ENCODE assay signal across 16 cellular contexts in genomic region chr11:18590573-18590972, GRCh38. TPM values are rescaled to one million over a fixed set of nuclear protein-coding genes. Genes with fewer than 3 reads are reported as not detected.
DNase-seq lines count a peak whose midpoint lies in the region; ATAC-seq and TF ChIP-seq lines count a peak whose summit lies in the region.
"Had no signal": no experiment of that assay in that cellular context is flagged by ENCODE, and none has a peak within 500 bp of the region (broad histone marks: within the 10 kb centered on the region; RNA-seq: fewer than 3 reads in every experiment).

No MANE protein-coding gene starts in this region.

- H3K4me3 Mint-ChIP-seq in CD4-positive, alpha-beta memory T cell: peak overlapping the region in 4 of 8 donors; percentile 2 to 54 (median 31)
- H3K4me3 Mint-ChIP-seq: CD8-positive, alpha-beta T cell had no signal

- H3K4me1 ChIP-seq in BLaER1 (peaks cover 34% of the 10 kb centered on the region), Panc1 (ENCODE audit: control insufficient read depth, insufficient read depth, low read length) (peaks cover 21% of the 10 kb centered on the region)
- H3K4me1 ChIP-seq in CD4-positive, alpha-beta memory T cell (ENCODE audit: insufficient read depth, low read length): peaks cover 48% of the 10 kb centered on the region

- H3K27ac ChIP-seq in BLaER1 (no peak overlapping the region), Panc1 (ENCODE audit: low read length) (peak overlapping the region; percentile 99)
- peak overlapping the region; percentile 91 for H3K27ac ChIP-seq in CD4-positive, alpha-beta memory T cell (ENCODE audit: low read depth, low read length)
- H3K27ac ChIP-seq: suprapubic skin had no signal

- H3K9me3 ChIP-seq in BLaER1 (no peaks in the 10 kb centered on the region), Panc1 (ENCODE audit: control insufficient read depth, insufficient read depth, low read depth, low read length) (no peaks in the 10 kb centered on the region), MG63 (no peaks in the 10 kb centered on the region)
- H3K9me3 ChIP-seq in CD4-positive, alpha-beta memory T cell (ENCODE audit: control insufficient read depth in 1 of 2, low read length in 2 of 2): no peaks in the 10 kb centered on the region
- H3K9me3 ChIP-seq: suprapubic skin had no signal

- peaks cover 0 to 13% (median 9%) of the 10 kb centered on the region in 4 donors for H3K4me1 Mint-ChIP-seq in CD4-positive, alpha-beta memory T cell

- H3K4me3 ChIP-seq in BLaER1: no peak overlapping the region
- H3K4me3 ChIP-seq in CD4-positive, alpha-beta memory T cell (ENCODE audit: low read length in 2 of 2): no peak overlapping the region
- no peak overlapping the region for H3K4me3 ChIP-seq in Panc1 (ENCODE audit: low read depth in 2 of 2, low read length in 2 of 2)
- H3K4me3 ChIP-seq in MG63: no peak overlapping the region
- H3K4me3 ChIP-seq: suprapubic skin had no signal

- CTCF ChIA-PET in CD4-positive, alpha-beta memory T cell (lab: Charles Lee; ENCODE audit: partially characterized antibody): interaction anchor here (0.7 to 2.0 kb wide), 7 partner anchors 11 to 141 kb away, joined by 3 to 7 read pairs (median 3); partner anchors contain the start of gene SPTY2D1
- CTCF ChIA-PET in Panc1 (lab: Charles Lee): no interaction called here

- no peak for TF ChIP-seq CTCF in Panc1 (IDR thresholded peaks at IDR 0.05)

- H3K27me3 ChIP-seq in BLaER1 (no peaks in the 10 kb centered on the region), Panc1 (ENCODE audit: control insufficient read depth, insufficient read depth, low read length) (no peaks in the 10 kb centered on the region), MG63 (no peaks in the 10 kb centered on the region)
- no peaks in the 10 kb centered on the region for H3K27me3 ChIP-seq in CD4-positive, alpha-beta memory T cell (ENCODE audit: insufficient read depth, low read length)
- H3K27me3 ChIP-seq: suprapubic skin had no signal

- H3K36me3 ChIP-seq in BLaER1 (peaks cover 3% of the 10 kb centered on the region), Panc1 (ENCODE audit: control insufficient read depth, insufficient read depth, low read length) (peaks cover 4% of the 10 kb centered on the region; the same call in 1 of the 2 replicates), MG63 (no peaks in the 10 kb centered on the region)
- no peaks in the 10 kb centered on the region for H3K36me3 ChIP-seq in CD4-positive, alpha-beta memory T cell (ENCODE audit: insufficient read depth, low read length)
- H3K36me3 ChIP-seq: suprapubic skin had no signal

- in situ Hi-C loops in Panc1 (cut with HindIII; ENCODE audit: low pct_unique_long_range_greater_than_20kb, low sequenced_read_pairs): no loop called here

- ATAC-seq in Panc1 (no peak), HG03280 (IDR thresholded peaks at IDR 0.05; ENCODE audit: unreplicated experiment) (no peak)
- ATAC-seq: CD8-positive, alpha-beta T cell had no signal

- H4K20me1 ChIP-seq in BLaER1: no peaks in the 10 kb centered on the region

- no peak overlapping the region for H3K27ac Mint-ChIP-seq in CD4-positive, alpha-beta memory T cell
- H3K27ac Mint-ChIP-seq: CD8-positive, alpha-beta T cell had no signal

- peak overlapping the region; percentile 87 for H3K4me2 ChIP-seq in BLaER1

- intact Hi-C loops in CD4-positive, alpha-beta memory T cell (cut with micrococcal nuclease): no loop called here
- intact Hi-C loops in Panc1 (cut with micrococcal nuclease; ENCODE audit: unreplicated experiment): no loop called here

- H3K36me3 Mint-ChIP-seq in CD4-positive, alpha-beta memory T cell: no peaks in the 10 kb centered on the region
- H3K36me3 Mint-ChIP-seq: CD8-positive, alpha-beta T cell had no signal

- POLR2A ChIA-PET in CD4-positive, alpha-beta memory T cell (lab: Charles Lee; ENCODE audit: partially characterized antibody): interaction anchor here (1.0 to 2.8 kb wide), 4 partner anchors 12 to 269 kb away, joined by 3 to 14 read pairs (median 8); partner anchors contain the start of genes HPS5, SPTY2D1 and TSG101
- POLR2A ChIA-PET in Panc1 (lab: Charles Lee): interaction anchor here (0.6 kb wide), 1 partner anchor 41 kb away, joined by 6 read pairs; no protein-coding TSS in a partner anchor

- no peaks in the 10 kb centered on the region for H3K27me3 Mint-ChIP-seq in CD4-positive, alpha-beta memory T cell

- H3K9ac ChIP-seq in BLaER1: 0 out of 2 replicates have a peak overlapping the region, but pooled peaks have one; percentile 24

- no peaks in the 10 kb centered on the region for H3K9me3 Mint-ChIP-seq in CD4-positive, alpha-beta memory T cell
- H3K9me3 Mint-ChIP-seq: CD8-positive, alpha-beta T cell had no signal

- DNase-seq in CD4-positive, alpha-beta memory T cell: peak in 1 of 5 donors; percentile 5
- DNase-seq in Panc1 (ENCODE audit: low read depth, low spot score) (no peak), iris pigment epithelial cell (ENCODE audit: low read depth) (peak; percentile 27), NCI-H1694 (lab: John Stamatoyannopoulos, UW) (no peak), EL (no peak), MG63 (no peak)
- DNase-seq: activated CD4-positive, alpha-beta T cell treated with anti-CD3 and anti-CD28 coated beads for 48 hours; anterior cingulate cortex; CD8-positive, alpha-beta T cell; erythroblast; NCI-H2029; NCI-H748 treated with DMSO at 0.1 percent for 48 hours; posterior cingulate gyrus had no signal

- BruUV-seq in Panc1 (replicated peaks; lab: Mats Ljungman, UMichigan): no TSS peak

RNA-seq across cellular contexts. Expression of gene UEVLD, which starts 2.0 kb away (rescaled TPM):
- total RNA-seq in CD4-positive, alpha-beta memory T cell: 10 to 100 TPM; 10.6 to 10.7 TPM
- 10 to 100 TPM in 1 of 2 donors, 1 to 10 TPM in 1; 9.1 to 10.2 TPM for polyA plus RNA-seq in CD4-positive, alpha-beta memory T cell
- 26.7 TPM for total RNA-seq in Panc1 (2021; ENCODE audit: unreplicated experiment)
- 16.2 TPM for polyA plus RNA-seq in Panc1 (2012; ENCODE audit: insufficient read length)
- 8.2 and 16.5 TPM in 2 replicates for total RNA-seq in MG63 (2014; rRNA removed; shearing (Covaris generic); ENCODE audit: low replicate concordance)

RNA-seq across cellular contexts. Expression of gene MISFA, which starts 9.0 kb away (rescaled TPM):
- under 1 TPM in 1 of 2 experiments, not detected in 1; 0.69 TPM for total RNA-seq in CD4-positive, alpha-beta memory T cell
- polyA plus RNA-seq in CD4-positive, alpha-beta memory T cell: under 1 TPM in 1 of 2 donors, not detected in 1; 0.47 TPM
- 5.0 TPM for total RNA-seq in Panc1 (2021; ENCODE audit: unreplicated experiment)
- 4.1 TPM for polyA plus RNA-seq in Panc1 (2012; ENCODE audit: insufficient read length)
- total RNA-seq in MG63 (2014; rRNA removed; shearing (Covaris generic); ENCODE audit: low replicate concordance): not detected in 2 replicates
- total RNA-seq: CD8-positive, alpha-beta T cell had no signal

RNA-seq across cellular contexts. Expression of gene SPTY2D1, which starts 43.6 kb away (rescaled TPM):
- 10 to 100 TPM; 23.0 to 25.2 TPM for total RNA-seq in CD4-positive, alpha-beta memory T cell
- polyA plus RNA-seq in CD4-positive, alpha-beta memory T cell: 10 to 100 TPM in 1 of 2 donors, 1 to 10 TPM in 1; 5.1 to 12.6 TPM
- 14.8 TPM for total RNA-seq in Panc1 (2021; ENCODE audit: unreplicated experiment)
- polyA plus RNA-seq in Panc1 (2012; ENCODE audit: insufficient read length): 7.0 TPM
- 11.4 and 15.3 TPM in 2 replicates for total RNA-seq in MG63 (2014; rRNA removed; shearing (Covaris generic); ENCODE audit: low replicate concordance)
